1 cellular context compared by ENCODE assay signal in the genomic region with DNA sequence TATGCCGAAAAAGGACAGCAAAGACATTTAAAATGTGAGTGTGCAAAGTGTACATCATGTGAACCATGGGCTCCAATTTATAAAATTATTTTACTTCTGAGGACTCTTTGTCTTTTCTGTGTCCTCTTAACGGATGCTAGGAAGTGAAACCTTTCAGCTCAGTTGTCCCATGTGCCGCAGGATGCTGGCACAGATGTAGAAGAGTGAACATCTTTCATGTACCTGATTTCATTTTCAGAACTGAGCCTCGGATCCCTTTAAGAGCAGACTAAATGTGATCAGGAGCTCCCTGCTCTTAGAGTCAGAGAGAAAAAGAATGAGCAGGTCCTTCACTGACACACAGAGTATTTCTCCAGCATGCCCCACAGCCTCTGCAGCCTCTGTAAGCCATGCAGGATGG.
TF ChIP-seq lines count a peak whose summit lies in the region.

No MANE protein-coding gene starts in this region.

TF ChIP-seq in GM12878, 131 proteins besides CTCF, POLR2A, EP300 and RAD21:
- no peak for TF ChIP-seq ZBED1 (IDR thresholded peaks at IDR 0.05; ENCODE audit: borderline replicate concordance)
- TF ChIP-seq SPI1 (IDR thresholded peaks at IDR 0.05; ENCODE audit: borderline replicate concordance, insufficient read depth, low read depth, low read length): 0 out of 2 replicates have a peak, but pooled peaks have one; percentile 21
